In genomic region chr4:610411-611261, GRCh38 we compare ENCODE assay signal across 10 cellular contexts. TPM values are rescaled to one million over a fixed set of nuclear protein-coding genes. Genes with fewer than 3 reads are reported as not detected.
DNase-seq lines count a peak whose midpoint lies in the region; ATAC-seq, FAIRE-seq and TF ChIP-seq lines count a peak whose summit lies in the region.
"Had no signal": no experiment of that assay in that cellular context is flagged by ENCODE, and none has a peak within 500 bp of the region (broad histone marks: within the 10 kb centered on the region; RNA-seq: fewer than 3 reads in every experiment).

No MANE protein-coding gene starts in this region.

- H3K36me3 Mint-ChIP-seq in brain: no peaks in the 10 kb centered on the region
- H3K36me3 Mint-ChIP-seq: activated naive CD4-positive, alpha-beta T cell treated with anti-CD3 and anti-CD28 coated beads, Interleukin-2, amount 50 U/mL, for 24 hours had no signal

- peaks cover 71% of the 10 kb centered on the region for H3K27me3 ChIP-seq in gastroesophageal sphincter

- peak overlapping the region in 3 of 5 experiments; percentile 47 to 63 (median 60) for H3K27ac Mint-ChIP-seq in brain
- H3K27ac Mint-ChIP-seq: activated naive CD4-positive, alpha-beta T cell treated with anti-CD3 and anti-CD28 coated beads, Interleukin-2, amount 50 U/mL, for 24 hours; T-helper 1 cell treated with Interleukin-12 subunit alpha and Interleukin-12 subunit beta and Interleukin-4 antibody, amounts not matched to agents 30 μg/mL and 1 μg/mL, for 36 hours had no signal

- peak; percentile 76 for ATAC-seq in left lobe of liver
- ATAC-seq in GM19467 (IDR thresholded peaks at IDR 0.05; ENCODE audit: unreplicated experiment): no peak
- ATAC-seq in gastroesophageal sphincter: no peak
- ATAC-seq in HG03439 (IDR thresholded peaks at IDR 0.05; ENCODE audit: unreplicated experiment): no peak

- 42 to 46% methylated on average over 5 of the region's 10 CpGs for WGBS in gastroesophageal sphincter (ENCODE audit: low coverage in 1 of 2), 2 donors

- no peaks in the 10 kb centered on the region for H3K9me3 ChIP-seq in gastroesophageal sphincter

- no peaks in the 10 kb centered on the region for H3K4me1 ChIP-seq in gastroesophageal sphincter

- DNase-seq in Caki2 (ENCODE audit: low read depth) (peak; percentile 75), HTR-8/SVneo (ENCODE audit: insufficient read length, low spot score) (peak; percentile 66), left lobe of liver (ENCODE audit: low spot score) (peak; percentile 47), KBM-7 (no peak)

- no peak for TF ChIP-seq POLR2A in gastroesophageal sphincter (IDR thresholded peaks at IDR 0.05)

- TF ChIP-seq EP300 in gastroesophageal sphincter (IDR thresholded peaks at IDR 0.05): no peak

- no peak overlapping the region for H3K4me3 ChIP-seq in gastroesophageal sphincter

- H3K36me3 ChIP-seq in gastroesophageal sphincter: no peaks in the 10 kb centered on the region

- H3K4me1 Mint-ChIP-seq in brain: peaks cover 9% of the 10 kb centered on the region
- H3K4me1 Mint-ChIP-seq: activated naive CD4-positive, alpha-beta T cell treated with anti-CD3 and anti-CD28 coated beads, Interleukin-2, amount 50 U/mL, for 24 hours had no signal

- peaks cover 0 to 24% (median 3%) of the 10 kb centered on the region in 5 experiments for H3K9me3 Mint-ChIP-seq in brain
- H3K9me3 Mint-ChIP-seq: activated naive CD4-positive, alpha-beta T cell treated with anti-CD3 and anti-CD28 coated beads, Interleukin-2, amount 50 U/mL, for 24 hours; T-helper 1 cell treated with Interleukin-12 subunit alpha and Interleukin-12 subunit beta and Interleukin-4 antibody, amounts not matched to agents 30 μg/mL and 1 μg/mL, for 36 hours had no signal

- H3K27ac ChIP-seq in gastroesophageal sphincter: no peak overlapping the region

- H3K4me3 Mint-ChIP-seq in brain: no peak overlapping the region
- H3K4me3 Mint-ChIP-seq: activated naive CD4-positive, alpha-beta T cell treated with anti-CD3 and anti-CD28 coated beads, Interleukin-2, amount 50 U/mL, for 24 hours; T-helper 1 cell treated with Interleukin-12 subunit alpha and Interleukin-12 subunit beta and Interleukin-4 antibody, amounts not matched to agents 30 μg/mL and 1 μg/mL, for 36 hours had no signal

- TF ChIP-seq CTCF in brain (conservative IDR thresholded peaks at IDR 0.05) (no peak), gastroesophageal sphincter (IDR thresholded peaks at IDR 0.05) (no peak)

- peak; percentile 69 for FAIRE-seq in HTR-8/SVneo (lab: Jason Lieb, UNC)

- in situ Hi-C loops in Caki2 (cut with HindIII; ENCODE audit: low pct_unique_long_range_greater_than_20kb, low sequenced_read_pairs) (no loop called here), KBM-7 (cut with MboI; ENCODE audit: low pct_unique_long_range_greater_than_20kb, low sequenced_read_pairs) (no loop called here)

- H3K27me3 Mint-ChIP-seq in brain: peaks cover 17% of the 10 kb centered on the region

RNA-seq across cellular contexts. Expression of gene PDE6B, which starts 14.7 kb away (rescaled TPM):
- 7.2 and 9.4 TPM in 2 replicates for total RNA-seq in Caki2 (2014; rRNA removed; shearing (Covaris generic); ENCODE audit: low replicate concordance)
- 8.7 TPM for polyA plus RNA-seq in brain (ENCODE audit: insufficient read depth, low read depth, low replicate concordance)
- total RNA-seq in left lobe of liver: 0.83 TPM
- 1 to 10 TPM in 3 of 4 donors, under 1 TPM in 1; 0.81 to 5.5 (median 1.8) TPM for total RNA-seq in gastroesophageal sphincter

RNA-seq across cellular contexts. Expression of gene TMEM271, which starts 34.5 kb away (rescaled TPM):
- not detected in 2 replicates for total RNA-seq in Caki2 (2014; rRNA removed; shearing (Covaris generic); ENCODE audit: low replicate concordance)
- 2.1 TPM for polyA plus RNA-seq in brain (ENCODE audit: insufficient read depth, low read depth, low replicate concordance)
- total RNA-seq in left lobe of liver (not detected), gastroesophageal sphincter (under 1 TPM in 1 of 4 donors, not detected in 3; 0.35 TPM)
